8 cellular contexts compared by ENCODE assay signal in the genomic region with DNA sequence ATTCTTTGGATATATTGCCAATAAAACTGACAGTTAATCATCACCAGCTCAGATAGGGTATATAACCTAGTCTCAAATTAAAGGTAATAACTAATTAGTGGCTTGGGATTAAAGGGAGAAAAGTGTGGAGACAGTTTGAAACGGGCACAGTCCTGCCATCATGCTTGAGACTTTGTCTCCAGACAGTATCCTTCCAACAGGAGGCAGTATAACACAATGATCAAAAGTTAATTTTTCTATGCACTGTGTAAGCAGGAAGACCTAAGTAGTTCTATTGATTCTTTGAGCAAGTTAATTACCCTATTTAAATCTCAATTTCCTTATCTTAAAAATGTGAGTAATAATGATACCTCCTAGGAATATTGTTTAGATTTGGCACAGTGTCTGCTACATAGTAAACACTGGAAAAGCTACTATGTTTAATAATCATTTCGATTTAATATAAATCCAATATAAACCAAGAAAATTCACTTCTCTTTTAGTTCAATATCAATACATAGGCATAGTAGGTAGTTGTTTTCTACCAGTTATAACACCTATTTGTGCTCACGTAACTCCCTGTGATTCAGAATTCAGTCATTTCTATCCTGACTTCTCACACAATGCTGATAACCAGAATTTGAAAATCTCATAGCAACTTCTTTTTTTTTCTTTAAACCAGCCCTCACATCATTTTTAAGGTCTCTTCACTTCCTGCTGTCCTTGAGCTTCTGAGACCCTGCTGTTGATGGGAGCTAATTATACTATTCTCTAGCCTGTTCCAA. TPM values are rescaled to one million over a fixed set of nuclear protein-coding genes. Genes with fewer than 3 reads are reported as not detected.
DNase-seq lines count a peak whose midpoint lies in the region; ATAC-seq, FAIRE-seq and TF ChIP-seq lines count a peak whose summit lies in the region.

No MANE protein-coding gene starts in this region.

- 80% methylated on average over 3 of the region's 3 CpGs for WGBS in HepG2 (ENCODE audit: low lambda C conversion rate)

- H3K4me1 Mint-ChIP-seq in CD4-positive, alpha-beta T cell (ENCODE audit: low read depth) = peaks cover 51% of the 10 kb centered on the region
- peaks cover 58% of the 10 kb centered on the region for H3K4me1 Mint-ChIP-seq in central memory CD8-positive, alpha-beta T cell

- no peak overlapping the region for H3K4me2 ChIP-seq in HepG2 (ENCODE audit: low read depth, low read length)

- H3K27me3 Mint-ChIP-seq in CD4-positive, alpha-beta T cell = no peaks in the 10 kb centered on the region
- no peaks in the 10 kb centered on the region for H3K27me3 Mint-ChIP-seq in central memory CD8-positive, alpha-beta T cell

- no peaks in the 10 kb centered on the region for H3K36me3 ChIP-seq in HepG2 (replicated peaks in 1 of 2; ENCODE audit: control insufficient read depth in 1 of 2, insufficient read depth in 2 of 2, low read length in 2 of 2)
- H3K36me3 ChIP-seq in effector memory CD4-positive, alpha-beta T cell (ENCODE audit: control insufficient read depth, insufficient read depth, low read length) = no peaks in the 10 kb centered on the region

- peak; percentile 70 for FAIRE-seq in HepG2 (lab: Jason Lieb, UNC)

- H3K27ac Mint-ChIP-seq in CD4-positive, alpha-beta T cell = peak overlapping the region; percentile 57
- peak overlapping the region; percentile 44 for H3K27ac Mint-ChIP-seq in central memory CD8-positive, alpha-beta T cell (ENCODE audit: low read depth)

- no peak for TF ChIP-seq POLR2A in HepG2 (IDR thresholded peaks at IDR 0.05; ENCODE audit: insufficient read depth in 1 of 2, low read depth in 2 of 2, low read length in 2 of 2)

- intact Hi-C loops in CD4-positive, alpha-beta T cell (cut with DNase I, micrococcal nuclease) = loop anchor here in 1 of 2 experiments (1.0 kb wide), 2 partner anchors 53 to 58 kb away; a partner anchor contains a TSS
- intact Hi-C loops in HepG2 (cut with micrococcal nuclease; ENCODE audit: unreplicated experiment) = loop anchor here (1.0 kb wide), 2 partner anchors 53 to 58 kb away; a partner anchor contains a TSS

- TF ChIP-seq EP300 in HepG2 (IDR thresholded peaks at IDR 0.05; ENCODE audit: low read depth in 2 of 2, low read length in 2 of 2) (no peak), HepG2 (CRISPR knock-in tag; IDR thresholded peaks at IDR 0.05; ENCODE audit: borderline replicate concordance) (no peak)

- peak; percentile 64 for TF ChIP-seq CTCF in CD4-positive, alpha-beta T cell (IDR thresholded peaks at IDR 0.05)
- peak; percentile 76 for TF ChIP-seq CTCF in HepG2 (CRISPR knock-in tag; IDR thresholded peaks at IDR 0.05)

- no peak for DNase-seq in CD4-positive, alpha-beta T cell
- DNase-seq in NCI-H748 treated with DMSO at 0.1 percent for 48 hours (lab: John Stamatoyannopoulos, UW) = peak; percentile 61
- no peak for DNase-seq in central memory CD8-positive, alpha-beta T cell (ENCODE audit: low spot score in 2 of 2)
- DNase-seq in HepG2 (ENCODE audit: low spot score) = peak; percentile 58
- DNase-seq in stimulated activated CD4-positive, alpha-beta T cell treated with anti-CD3 and anti-CD28 coated beads, Interleukin-1b, Interleukin-23, amount 100 ng/mL, for 48 hours = no peak
- DNase-seq in effector memory CD4-positive, alpha-beta T cell = no peak

- H3K27ac ChIP-seq in CD4-positive, alpha-beta T cell (ENCODE audit: low read depth, low read length) = no peak overlapping the region
- no peak overlapping the region for H3K27ac ChIP-seq in HepG2 (ENCODE audit: extremely low read length, insufficient read depth, low read length)
- H3K27ac ChIP-seq in effector memory CD4-positive, alpha-beta T cell (ENCODE audit: insufficient read depth, low read length, poor library complexity, severe bottlenecking) = no peak overlapping the region

- H4K20me1 ChIP-seq in HepG2 (ENCODE audit: insufficient read depth, low read length) = no peaks in the 10 kb centered on the region

- BruUV-seq in HepG2 (replicated peaks; lab: Mats Ljungman, UMichigan) = no TSS peak

- H3K79me2 ChIP-seq in HepG2 (ENCODE audit: insufficient read depth, low read length) = no peaks in the 10 kb centered on the region

- CTCF ChIA-PET in CD4-positive, alpha-beta T cell (lab: Charles Lee) = interaction anchor here (0.9 to 1.8 kb wide), 3 partner anchors 54 to 454 kb away, joined by 3 to 7 read pairs (median 5); a partner anchor contains a TSS
- CTCF ChIA-PET in HepG2 (lab: Yijun Ruan, JAX; ENCODE audit: low intra/inter-chr PET ratio, low total read pairs) = interaction anchor here (0.7 to 3.1 kb wide), 4 partner anchors 51 to 420 kb away, joined by 3 to 50 read pairs (median 16); a partner anchor contains a TSS

- peak; percentile 78 for TF ChIP-seq RAD21 in HepG2 (CRISPR knock-in tag; IDR thresholded peaks at IDR 0.05)

- ATAC-seq in CD4-positive, alpha-beta T cell (ENCODE audit: poor library complexity) = peak; percentile 69
- ATAC-seq in GM18517 (IDR thresholded peaks at IDR 0.05; ENCODE audit: unreplicated experiment) = peak; percentile 55
- ATAC-seq in HG03097 (IDR thresholded peaks at IDR 0.05; ENCODE audit: low FRiP score, unreplicated experiment) = peak; percentile 44
- no peak for ATAC-seq in central memory CD8-positive, alpha-beta T cell (replicated peaks; ENCODE audit: extremely low read depth, poor library complexity, severe bottlenecking)
- ATAC-seq in HepG2 = peak; percentile 89

- no peaks in the 10 kb centered on the region for H3K9me3 ChIP-seq in CD4-positive, alpha-beta T cell (ENCODE audit: control insufficient read depth, low read length)
- H3K9me3 ChIP-seq in HepG2 (ENCODE audit: low read length) = no peaks in the 10 kb centered on the region
- no peaks in the 10 kb centered on the region for H3K9me3 ChIP-seq in effector memory CD4-positive, alpha-beta T cell (ENCODE audit: control insufficient read depth, low read length)

- in situ Hi-C loops in HepG2 (cut with HindIII; ENCODE audit: extremely low pct_ligation_motif_present, low pct_unique_long_range_greater_than_20kb) = loop anchor here (5.0 kb wide), 1 partner anchor 56 kb away; a partner anchor contains a TSS

- H3K4me3 ChIP-seq in HepG2 (replicated peaks in 1 of 3; ENCODE audit: insufficient read depth in 1 of 3, low read depth in 2 of 3, low read length in 3 of 3) = no peak overlapping the region
- H3K4me3 ChIP-seq in effector memory CD4-positive, alpha-beta T cell (ENCODE audit: insufficient read depth, low read depth, low read length, poor library complexity, severe bottlenecking) = no peak overlapping the region

- POLR2A ChIA-PET in CD4-positive, alpha-beta T cell (lab: Charles Lee) = interaction anchor here (1.4 kb wide), 1 partner anchor 54 kb away, joined by 11 read pairs; a partner anchor contains a TSS
- POLR2A ChIA-PET in HepG2 (lab: Yijun Ruan, JAX) = interaction anchor here (0.7 to 1.0 kb wide), 2 partner anchors 53 to 238 kb away, joined by 3 read pairs; a partner anchor contains a TSS

- no peak overlapping the region for H2AFZ ChIP-seq in HepG2 (ENCODE audit: low read length)

- H3K4me3 Mint-ChIP-seq in CD4-positive, alpha-beta T cell = no peak overlapping the region
- no peak overlapping the region for H3K4me3 Mint-ChIP-seq in central memory CD8-positive, alpha-beta T cell

- H3K4me1 ChIP-seq in HepG2 (ENCODE audit: insufficient read depth, low read length) = no peaks in the 10 kb centered on the region
- H3K4me1 ChIP-seq in effector memory CD4-positive, alpha-beta T cell (ENCODE audit: control insufficient read depth, insufficient read depth, low read length, poor library complexity, severe bottlenecking) = peaks cover 4% of the 10 kb centered on the region

- H3K9me3 Mint-ChIP-seq in CD4-positive, alpha-beta T cell = no peaks in the 10 kb centered on the region
- no peaks in the 10 kb centered on the region for H3K9me3 Mint-ChIP-seq in central memory CD8-positive, alpha-beta T cell

- H3K9ac ChIP-seq in HepG2 (ENCODE audit: insufficient read depth, low read depth, low read length) = no peak overlapping the region

- H3K36me3 Mint-ChIP-seq in CD4-positive, alpha-beta T cell (ENCODE audit: low read depth) = no peaks in the 10 kb centered on the region
- H3K36me3 Mint-ChIP-seq in central memory CD8-positive, alpha-beta T cell (ENCODE audit: insufficient read depth) = peaks cover 2% of the 10 kb centered on the region

- H3K27me3 ChIP-seq in CD4-positive, alpha-beta T cell (ENCODE audit: control insufficient read depth, insufficient read depth, low read length) = no peaks in the 10 kb centered on the region
- H3K27me3 ChIP-seq in HepG2 (ENCODE audit: control insufficient read depth in 1 of 2, insufficient read depth in 2 of 2, low read length in 2 of 2) = no peaks in the 10 kb centered on the region
- no peaks in the 10 kb centered on the region for H3K27me3 ChIP-seq in effector memory CD4-positive, alpha-beta T cell (replicated peaks; ENCODE audit: control insufficient read depth, insufficient read depth, low read length, poor library complexity, severe bottlenecking)

RNA-seq across cellular contexts. Expression of a gene that starts 53.7 kb away (rescaled TPM):
- total RNA-seq in CD4-positive, alpha-beta T cell = 1 to 10 TPM; 6.2 to 6.3 TPM
- total RNA-seq in HepG2 (2016; rRNA removed; fragmentation: Illumina TruSeq; extraction: Trizol) = 5.2 and 6.8 TPM in 2 replicates
- 0.40 and 0.44 TPM in 2 replicates for total RNA-seq in HepG2 (2016; cell fraction: cytosol; rRNA removed; fragmentation: Illumina TruSeq; extraction: Trizol; ENCODE audit: low read depth)
- total RNA-seq in HepG2 (2016; cell fraction: insoluble cytoplasmic fraction; rRNA removed; fragmentation: Illumina TruSeq; extraction: Trizol) = 5.0 and 7.1 TPM in 2 replicates
- total RNA-seq in HepG2 (2016; cell fraction: membrane; rRNA removed; fragmentation: Illumina TruSeq; extraction: Trizol) = 1.5 and 2.0 TPM in 2 replicates
- total RNA-seq in HepG2 (2016; cell fraction: nucleus; rRNA removed; fragmentation: Illumina TruSeq; extraction: Trizol) = 9.2 TPM in 2 replicates
- polyA plus RNA-seq in HepG2 (2011; rRNA removed) = 3.8 and 4.9 TPM in 2 replicates
- polyA plus RNA-seq in HepG2 (2011; cell fraction: cytosol; rRNA removed) = 2.5 and 3.6 TPM in 2 replicates
- polyA plus RNA-seq in HepG2 (2011; cell fraction: nucleus; rRNA removed) = 1.4 and 2.0 TPM in 2 replicates
- polyA plus RNA-seq in HepG2 (2012) = 4.4 and 4.6 TPM in 2 replicates
- polyA plus RNA-seq in HepG2 (2016; cell fraction: cytosol; fragmentation: Illumina TruSeq; extraction: Trizol; ENCODE audit: low read depth) = 0.11 TPM in 1 of 2 replicates, not detected in the other
- polyA plus RNA-seq in HepG2 (2016; cell fraction: insoluble cytoplasmic fraction; fragmentation: Illumina TruSeq; extraction: Trizol; ENCODE audit: low read depth) = 1.5 and 2.1 TPM in 2 replicates
- 0.45 and 0.93 TPM in 2 replicates for polyA plus RNA-seq in HepG2 (2016; cell fraction: membrane; fragmentation: Illumina TruSeq; extraction: Trizol; ENCODE audit: low read depth)
- polyA plus RNA-seq in HepG2 (2016; cell fraction: nucleus; fragmentation: Illumina TruSeq; extraction: Trizol; ENCODE audit: insufficient read depth, low read depth) = 7.7 and 8.9 TPM in 2 replicates
- polyA minus RNA-seq in HepG2 (2011; rRNA and poly(A)+ RNA removed; ENCODE audit: low replicate concordance) = 0.37 and 2.5 TPM in 2 replicates
- polyA minus RNA-seq in HepG2 (2011; cell fraction: cytosol; rRNA and poly(A)+ RNA removed) = 6.9 and 8.2 TPM in 2 replicates
- polyA minus RNA-seq in HepG2 (2011; cell fraction: nucleus; rRNA and poly(A)+ RNA removed) = 8.8 TPM in 2 replicates

RNA-seq across cellular contexts. Expression of a gene that starts 54.9 kb away (rescaled TPM):
- total RNA-seq in CD4-positive, alpha-beta T cell = 10 to 100 TPM; 14.9 to 16.2 TPM
- 11.0 and 15.1 TPM in 2 replicates for total RNA-seq in HepG2 (2016; rRNA removed; fragmentation: Illumina TruSeq; extraction: Trizol)
- 15.0 and 17.8 TPM in 2 replicates for total RNA-seq in HepG2 (2016; cell fraction: cytosol; rRNA removed; fragmentation: Illumina TruSeq; extraction: Trizol; ENCODE audit: low read depth)
- 12.2 and 14.9 TPM in 2 replicates for total RNA-seq in HepG2 (2016; cell fraction: insoluble cytoplasmic fraction; rRNA removed; fragmentation: Illumina TruSeq; extraction: Trizol)
- 10.9 and 13.1 TPM in 2 replicates for total RNA-seq in HepG2 (2016; cell fraction: membrane; rRNA removed; fragmentation: Illumina TruSeq; extraction: Trizol)
- total RNA-seq in HepG2 (2016; cell fraction: nucleus; rRNA removed; fragmentation: Illumina TruSeq; extraction: Trizol) = 13.4 and 14.0 TPM in 2 replicates
- polyA plus RNA-seq in HepG2 (2011; rRNA removed) = 6.7 and 9.3 TPM in 2 replicates
- polyA plus RNA-seq in HepG2 (2011; cell fraction: cytosol; rRNA removed) = 5.0 and 6.4 TPM in 2 replicates
- polyA plus RNA-seq in HepG2 (2011; cell fraction: nucleus; rRNA removed) = 4.1 and 5.2 TPM in 2 replicates
- 8.6 and 8.9 TPM in 2 replicates for polyA plus RNA-seq in HepG2 (2012)
- polyA plus RNA-seq in HepG2 (2016; cell fraction: cytosol; fragmentation: Illumina TruSeq; extraction: Trizol; ENCODE audit: low read depth) = 3.2 TPM in 2 replicates
- 16.2 and 19.6 TPM in 2 replicates for polyA plus RNA-seq in HepG2 (2016; cell fraction: insoluble cytoplasmic fraction; fragmentation: Illumina TruSeq; extraction: Trizol; ENCODE audit: low read depth)
- 8.7 and 9.2 TPM in 2 replicates for polyA plus RNA-seq in HepG2 (2016; cell fraction: membrane; fragmentation: Illumina TruSeq; extraction: Trizol; ENCODE audit: low read depth)
- 10.3 and 10.9 TPM in 2 replicates for polyA plus RNA-seq in HepG2 (2016; cell fraction: nucleus; fragmentation: Illumina TruSeq; extraction: Trizol; ENCODE audit: insufficient read depth, low read depth)
- polyA minus RNA-seq in HepG2 (2011; rRNA and poly(A)+ RNA removed; ENCODE audit: low replicate concordance) = 11.2 and 11.6 TPM in 2 replicates
- polyA minus RNA-seq in HepG2 (2011; cell fraction: cytosol; rRNA and poly(A)+ RNA removed) = 9.3 and 11.3 TPM in 2 replicates
- polyA minus RNA-seq in HepG2 (2011; cell fraction: nucleus; rRNA and poly(A)+ RNA removed) = 37.2 and 39.2 TPM in 2 replicates

Comparison
In these comparisons a context has a peak if more than half of its experiments do, and no peak if none do; other contexts are left out.
1. DNase-seq: peak in NCI-H748 treated with DMSO at 0.1 percent for 48 hours (single experiment) and HepG2 (single experiment); none in CD4-positive, alpha-beta T cell (0 of 10), central memory CD8-positive, alpha-beta T cell (0 of 2), stimulated activated CD4-positive, alpha-beta T cell treated with anti-CD3 and anti-CD28 coated beads, Interleukin-1b, Interleukin-23, amount 100 ng/mL, for 48 hours (single experiment) and effector memory CD4-positive, alpha-beta T cell (0 of 3).